In the genomic region with DNA sequence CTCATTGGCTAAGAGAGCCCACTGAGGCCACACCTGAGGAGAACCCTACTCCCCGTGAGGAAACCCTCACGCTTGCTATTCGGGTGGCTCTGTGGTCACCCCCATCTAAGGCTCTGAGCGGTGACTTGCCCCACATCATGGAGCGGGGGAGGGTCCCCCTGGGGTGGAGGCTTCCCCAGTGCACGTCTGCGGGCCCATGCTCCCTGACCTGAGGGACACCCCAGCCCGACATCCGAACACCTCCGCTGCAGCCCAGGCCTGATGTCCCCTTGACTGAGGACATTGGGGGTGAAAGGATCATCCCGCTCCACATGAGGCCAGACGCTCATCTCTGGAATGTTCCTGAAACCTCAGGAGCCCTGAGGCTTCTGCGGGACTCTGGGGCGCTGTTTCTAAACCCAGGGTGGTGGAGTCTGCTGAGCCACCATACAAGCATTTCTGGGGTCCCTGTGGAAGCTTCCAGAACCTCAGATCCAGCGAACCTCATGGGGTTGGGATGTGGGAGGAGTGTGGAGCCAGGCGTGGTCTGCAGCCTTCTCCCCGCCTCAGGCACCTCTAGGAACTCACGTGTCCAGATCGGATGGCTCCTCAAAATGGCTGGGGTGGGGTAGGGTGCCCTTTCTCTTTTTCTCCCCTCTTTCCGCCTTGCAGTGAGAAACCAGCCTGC, we compare ENCODE assay signal across 15 cellular contexts. TPM values are rescaled to one million over a fixed set of nuclear protein-coding genes. Genes with fewer than 3 reads are reported as not detected.
DNase-seq lines count a peak whose midpoint lies in the region; ATAC-seq and TF ChIP-seq lines count a peak whose summit lies in the region.
"Had no signal": no experiment of that assay in that cellular context is flagged by ENCODE, and none has a peak within 500 bp of the region (broad histone marks: within the 10 kb centered on the region; RNA-seq: fewer than 3 reads in every experiment).

No MANE protein-coding gene starts in this region.

- H3K36me3 Mint-ChIP-seq in H9 (ENCODE audit: insufficient read depth in 1 of 3, low read depth in 3 of 3): peaks cover 27 to 46% (median 32%) of the 10 kb centered on the region in 3 experiments

- H3K18ac ChIP-seq in H9 (ENCODE audit: insufficient read length, low read depth, low read length): no peak overlapping the region

- no peaks in the 10 kb centered on the region for H3K9me3 Mint-ChIP-seq in H9
- H3K9me3 Mint-ChIP-seq: activated B cell treated with CpG ODN at 0.5 μM for 24 hours had no signal

- no TSS peak for BruUV-seq in A673 (replicated peaks; lab: Mats Ljungman, UMichigan)

- in situ Hi-C loops in GM13976 (cut with MboI; ENCODE audit: low sequenced_read_pairs, unreplicated experiment): no loop called here

- no peak overlapping the region for H4K91ac ChIP-seq in H9 (ENCODE audit: insufficient read length, low read depth, low read length)

- H3K4me3 Mint-ChIP-seq in H9: no peak overlapping the region
- H3K4me3 Mint-ChIP-seq: activated B cell treated with CpG ODN at 0.5 μM for 24 hours; naive thymus-derived CD4-positive, alpha-beta T cell had no signal

- H3K4me3 ChIP-seq in A673 (ENCODE audit: low read depth, low read length, poor library complexity, severe bottlenecking) (no peak overlapping the region), osteoblast (ENCODE audit: insufficient read depth, low read length) (peak overlapping the region; percentile 86)
- H3K4me3 ChIP-seq: HAP-1 had no signal

- H3K27ac ChIP-seq in A673 (ENCODE audit: low read depth, low read length, poor library complexity, severe bottlenecking) (peak overlapping the region; percentile 37), H9 (ENCODE audit: insufficient read length, low read depth, low read length) (no peak overlapping the region), osteoblast (ENCODE audit: low read depth, low read length) (peak overlapping the region; percentile 97)

- no peaks in the 10 kb centered on the region for H3K79me2 ChIP-seq in H9 (ENCODE audit: insufficient read depth, low read length)
- H3K79me2 ChIP-seq in osteoblast (ENCODE audit: insufficient read depth, low read length): peaks cover 39% of the 10 kb centered on the region

- CTCF ChIA-PET in A673 (lab: Charles Lee): no interaction called here

- H3K36me3 ChIP-seq in A673 (ENCODE audit: insufficient read depth, low read length, poor library complexity, severe bottlenecking): peaks cover 13% of the 10 kb centered on the region
- peaks cover 69% of the 10 kb centered on the region for H3K36me3 ChIP-seq in osteoblast (ENCODE audit: insufficient read depth, low read length)

- H3K23me2 ChIP-seq in H9 (ENCODE audit: insufficient read length, low read depth, low read length, poor library complexity, severe bottlenecking): no peaks in the 10 kb centered on the region

- H3K27ac Mint-ChIP-seq in H9: peak overlapping the region; percentile 49 to 89 (median 78); a peak in 4 of 7 replicates

- POLR2A ChIA-PET in A673 (lab: Charles Lee; ENCODE audit: low non-redundant PET): no interaction called here

- H3K4me1 Mint-ChIP-seq in H9: peaks cover 0 to 4% of the 10 kb centered on the region in 2 experiments; a peak in 1 of 4 replicates
- H3K4me1 Mint-ChIP-seq: activated B cell treated with CpG ODN at 0.5 μM for 24 hours had no signal

- H2BK20ac ChIP-seq in H9 (ENCODE audit: low read depth, low read length, poor library complexity, severe bottlenecking): no peak overlapping the region

- no peak overlapping the region for H2AK5ac ChIP-seq in H9 (ENCODE audit: insufficient read length, low read length)

- H3T11ph ChIP-seq in H9 (ENCODE audit: low read length): no peak overlapping the region

- ATAC-seq in HG02885 (IDR thresholded peaks at IDR 0.05; ENCODE audit: poor library complexity, unreplicated experiment): no peak
- ATAC-seq: naive thymus-derived CD4-positive, alpha-beta T cell had no signal

- no peak overlapping the region for H3K23ac ChIP-seq in H9 (ENCODE audit: insufficient read length, low read depth, low read length)

- H2BK120ac ChIP-seq in H9 (ENCODE audit: low read depth, low read length, poor library complexity, severe bottlenecking): no peak overlapping the region

- no peak overlapping the region for H4K8ac ChIP-seq in H9 (replicated peaks; ENCODE audit: insufficient read length, low read depth, low read length)

- H3K27me3 Mint-ChIP-seq in H9 (ENCODE audit: low read depth): no peaks in the 10 kb centered on the region; the same call in 1 of the 2 replicates
- H3K27me3 Mint-ChIP-seq: activated B cell treated with CpG ODN at 0.5 μM for 24 hours; naive thymus-derived CD4-positive, alpha-beta T cell had no signal

- H3K14ac ChIP-seq in H9 (ENCODE audit: insufficient read depth, low read length): no peak overlapping the region

- no peak overlapping the region for H3K4me2 ChIP-seq in H9 (ENCODE audit: insufficient read depth, insufficient read length, low read length)
- peak overlapping the region; percentile 84 for H3K4me2 ChIP-seq in osteoblast (ENCODE audit: insufficient read depth, low read length)

- H2BK15ac ChIP-seq in H9 (ENCODE audit: low read depth, low read length): no peak overlapping the region

- H4K20me1 ChIP-seq in H9 (ENCODE audit: control insufficient read depth, insufficient read depth, insufficient read length) (peaks cover 3% of the 10 kb centered on the region), osteoblast (ENCODE audit: insufficient read depth, low read length) (peaks cover 12% of the 10 kb centered on the region)

- H3K4ac ChIP-seq in H9 (ENCODE audit: low read depth, low read length): no peak overlapping the region

- TF ChIP-seq CTCF in A673 (conservative IDR thresholded peaks at IDR 0.05; ENCODE audit: low read depth, low read length): no peak
- no peak for TF ChIP-seq CTCF in H9 (conservative IDR thresholded peaks at IDR 0.05)
- TF ChIP-seq CTCF in osteoblast (IDR thresholded peaks at IDR 0.05; ENCODE audit: extremely low read depth, low read depth, low read length): no peak
- TF ChIP-seq CTCF in GM13976 (IDR thresholded peaks at IDR 0.05; ENCODE audit: borderline replicate concordance, control extremely low read depth, extremely low read depth, insufficient read depth, missing control alignments): no peak

- H2BK12ac ChIP-seq in H9 (ENCODE audit: insufficient read length, low read depth, low read length): no peak overlapping the region

- H2BK5ac ChIP-seq in H9 (ENCODE audit: insufficient read length, low read length): no peak overlapping the region

- no peak overlapping the region for H3K9ac ChIP-seq in H9 (ENCODE audit: extremely low read depth, insufficient read length, low read length)

- intact Hi-C loops in A673 (cut with micrococcal nuclease; ENCODE audit: unreplicated experiment): no loop called here

- H3K4me1 ChIP-seq in A673 (ENCODE audit: insufficient read depth, low read length, poor library complexity, severe bottlenecking) (peaks cover 8% of the 10 kb centered on the region), H9 (ENCODE audit: insufficient read depth, low read length) (no peaks in the 10 kb centered on the region), osteoblast (ENCODE audit: insufficient read depth, low read length) (peaks cover 46% of the 10 kb centered on the region)
- H3K4me1 ChIP-seq: HAP-1 had no signal

- no peak overlapping the region for H3K56ac ChIP-seq in H9 (ENCODE audit: insufficient read length, low read depth, low read length)

- WGBS in H9 (ENCODE audit: extremely low coverage, insufficient read length, low lambda C conversion rate): no CpG with 5 or more reads among the region's 20 CpGs

- DNase-seq in A673 (ENCODE audit: low spot score) (no peak), H9 (no peak), dedifferentiated amniotic fluid mesenchymal stem cell (ENCODE audit: extremely low spot score) (peak; percentile 40), osteoblast (ENCODE audit: insufficient read length, low spot score, missing footprints) (peak; percentile 89), NCI-H128 (lab: John Stamatoyannopoulos, UW; ENCODE audit: unreplicated experiment) (no peak), foreskin melanocyte (no peak), GM13976 (ENCODE audit: low spot score) (no peak)
- DNase-seq: activated B cell treated with CpG ODN at 0.5 μM for 24 hours; amygdala; naive thymus-derived CD4-positive, alpha-beta T cell; NCI-H1694; OCI-M1 had no signal

- no peak overlapping the region for H4K5ac ChIP-seq in H9 (ENCODE audit: insufficient read length, low read depth, low read length)

- H3K9me3 ChIP-seq in A673 (ENCODE audit: low read depth, low read length, poor library complexity, severe bottlenecking): no peaks in the 10 kb centered on the region
- H3K9me3 ChIP-seq in H9 (ENCODE audit: control insufficient read depth, low read depth, low read length): no peaks in the 10 kb centered on the region
- H3K9me3 ChIP-seq in osteoblast (ENCODE audit: low read depth, low read length): no peaks in the 10 kb centered on the region
- H3K9me3 ChIP-seq: HAP-1 had no signal

- H2AFZ ChIP-seq in H9 (ENCODE audit: low read length): no peak overlapping the region
- H2AFZ ChIP-seq in osteoblast (ENCODE audit: low read length): no peak overlapping the region

- H3K27me3 ChIP-seq in A673 (replicated peaks; ENCODE audit: insufficient read depth, low read depth, low read length, poor library complexity) (no peaks in the 10 kb centered on the region), H9 (ENCODE audit: insufficient read depth, low read length) (no peaks in the 10 kb centered on the region), osteoblast (ENCODE audit: insufficient read depth, low read length) (no peaks in the 10 kb centered on the region)

- H3K79me1 ChIP-seq in H9 (ENCODE audit: insufficient read depth, low read depth, low read length, poor library complexity, severe bottlenecking): no peaks in the 10 kb centered on the region

RNA-seq across cellular contexts. Expression of a gene that starts 19.9 kb away (rescaled TPM):
- 23.1 and 27.3 TPM in 2 replicates for total RNA-seq in A673 (2021)
- 32.1 and 32.3 TPM in 2 replicates for total RNA-seq in H9 (2021)
- 39.2 and 43.1 TPM in 2 replicates for total RNA-seq in osteoblast

RNA-seq across cellular contexts. Expression of a gene that starts 32.1 kb away (rescaled TPM):
- total RNA-seq in A673 (2021): not detected in 2 replicates
- total RNA-seq in H9 (2021): 0.20 TPM in 1 of 2 replicates, not detected in the other
- under 0.01 and 0.29 TPM in 2 replicates for total RNA-seq in osteoblast
- total RNA-seq: glomerular endothelial cell had no signal

RNA-seq across cellular contexts. Expression of a gene that starts 55.3 kb away (rescaled TPM):
- total RNA-seq in A673 (2021) (78.7 and 81.5 TPM in 2 replicates), H9 (2021) (111 and 113 TPM in 2 replicates), osteoblast (33.7 and 41.0 TPM in 2 replicates)

Comparison
In these comparisons a context has a peak if more than half of its experiments do, and no peak if none do; other contexts are left out.
1. DNase-seq: peak in dedifferentiated amniotic fluid mesenchymal stem cell (single experiment) and osteoblast (single experiment); none in A673 (single experiment), H9 (single experiment), NCI-H128 (single experiment), foreskin melanocyte (single experiment) and GM13976 (single experiment).